ENCODE assay signal across 2 cellular contexts in genomic region chr19:1069009-1069779, GRCh38.
TF ChIP-seq lines count a peak whose summit lies in the region.

No MANE protein-coding gene starts in this region.

TF ChIP-seq in HEK293, 187 proteins besides CTCF, POLR2A, EP300 and RAD21:
- TF ChIP-seq ZBTB1 (tag by site-specific recombination; IDR thresholded peaks at IDR 0.05): no peak
- TF ChIP-seq ZBTB49 (tag by site-specific recombination; IDR thresholded peaks at IDR 0.05; ENCODE audit: low read depth): no peak
- TF ChIP-seq ZNF10 (tag by site-specific recombination; IDR thresholded peaks at IDR 0.05): peak; percentile 61; the same call in 1 of the 2 replicates
- TF ChIP-seq WT1 (tag by site-specific recombination; IDR thresholded peaks at IDR 0.05): peak; percentile 1; the same call in 1 of the 2 replicates
- no peak for TF ChIP-seq AEBP2 (tag by site-specific recombination; IDR thresholded peaks at IDR 0.05; ENCODE audit: borderline replicate concordance)
- peak; percentile 97 for TF ChIP-seq ZNF16 (tag by site-specific recombination; IDR thresholded peaks at IDR 0.05; ENCODE audit: low read depth)
- TF ChIP-seq ZNF248 (tag by site-specific recombination; IDR thresholded peaks at IDR 0.05): no peak
- TF ChIP-seq ZNF280D (tag by site-specific recombination; IDR thresholded peaks at IDR 0.05): no peak
- TF ChIP-seq HIC1 (tag by site-specific recombination; IDR thresholded peaks at IDR 0.05): 0 out of 2 replicates have a peak, but pooled peaks have one; percentile 40
- TF ChIP-seq ZNF560 (tag by site-specific recombination; IDR thresholded peaks at IDR 0.05; ENCODE audit: borderline replicate concordance): no peak
- TF ChIP-seq ZSCAN23 (tag by site-specific recombination; IDR thresholded peaks at IDR 0.05): no peak
- TF ChIP-seq ZBTB7A (tag by site-specific recombination; IDR thresholded peaks at IDR 0.05; ENCODE audit: low read depth): 0 out of 2 replicates have a peak, but pooled peaks have one; percentile 53
- TF ChIP-seq ZNF544 (tag by site-specific recombination; IDR thresholded peaks at IDR 0.05): no peak

TF ChIP-seq in endothelial cell of umbilical vein, 7 proteins besides CTCF, POLR2A, EP300 and RAD21:
- TF ChIP-seq MAX (IDR thresholded peaks at IDR 0.05; ENCODE audit: insufficient read depth, insufficient read length): no peak
- TF ChIP-seq FOS (IDR thresholded peaks at IDR 0.05; ENCODE audit: borderline replicate concordance, insufficient read depth, low read length): no peak
- TF ChIP-seq POLR2AphosphoS5 (IDR thresholded peaks at IDR 0.05; ENCODE audit: insufficient read depth, low read depth, low read length): no peak
- no peak for TF ChIP-seq GATA2 (IDR thresholded peaks at IDR 0.05; ENCODE audit: insufficient read depth, insufficient read length, low read depth, low read length)
- no peak for TF ChIP-seq MYC (IDR thresholded peaks at IDR 0.05; ENCODE audit: low read depth, low read length)
- TF ChIP-seq JUN (IDR thresholded peaks at IDR 0.05; ENCODE audit: borderline replicate concordance, insufficient read depth, insufficient read length, low read depth): no peak
- TF ChIP-seq EZH2 (IDR thresholded peaks at IDR 0.05; ENCODE audit: borderline replicate concordance, low read depth, low read length, severe bottlenecking): no peak
TF ChIP-seq in endothelial cell of umbilical vein: peak in this region for 0.
